13 cellular contexts compared by ENCODE assay signal in genomic region chr20:50297498-50298348, GRCh38.
DNase-seq lines count a peak whose midpoint lies in the region; ATAC-seq and TF ChIP-seq lines count a peak whose summit lies in the region.
"Had no signal": no experiment of that assay in that cellular context is flagged by ENCODE, and none has a peak within 500 bp of the region (broad histone marks: within the 10 kb centered on the region; RNA-seq: fewer than 3 reads in every experiment).

No MANE protein-coding gene starts in this region.

- H3K27me3 Mint-ChIP-seq in T-helper 1 cell treated with Interleukin-12 subunit alpha and Interleukin-12 subunit beta and Interleukin-4 antibody, amounts not matched to agents 30 μg/mL and 1 μg/mL, for 36 hours (ENCODE audit: low read depth), result peaks cover 21% of the 10 kb centered on the region
- H3K27me3 Mint-ChIP-seq: CD4-positive, CD25-positive, alpha-beta regulatory T cell; type B pancreatic cell had no signal

- ATAC-seq in Right ventricle myocardium superior (ENCODE audit: poor library complexity) (no peak), Right ventricle myocardium inferior (no peak), right cardiac atrium (no peak), GM19035 (IDR thresholded peaks at IDR 0.05; ENCODE audit: unreplicated experiment) (no peak), GM18511 (IDR thresholded peaks at IDR 0.05; ENCODE audit: unreplicated experiment) (no peak)
- ATAC-seq: effector memory CD8-positive, alpha-beta T cell had no signal

- H3K27me3 ChIP-seq in right cardiac atrium (ENCODE audit: control insufficient read depth, insufficient read depth) (no peaks in the 10 kb centered on the region), transverse colon (no peaks in the 10 kb centered on the region)

- H3K27ac ChIP-seq in right cardiac atrium (ENCODE audit: low read length) (no peak overlapping the region), transverse colon (peak overlapping the region; percentile 57 to 75 (median 66))
- H3K27ac ChIP-seq: KMS-11 had no signal

- peaks cover 4% of the 10 kb centered on the region for H3K9me3 Mint-ChIP-seq in T-helper 1 cell treated with Interleukin-12 subunit alpha and Interleukin-12 subunit beta and Interleukin-4 antibody, amounts not matched to agents 30 μg/mL and 1 μg/mL, for 36 hours
- H3K9me3 Mint-ChIP-seq: CD4-positive, CD25-positive, alpha-beta regulatory T cell; effector memory CD8-positive, alpha-beta T cell; type B pancreatic cell had no signal

- no peak for TF ChIP-seq EP300 in transverse colon (IDR thresholded peaks at IDR 0.05; ENCODE audit: low read depth)

- TF ChIP-seq POLR2A in transverse colon (IDR thresholded peaks at IDR 0.05), result no peak

- 73% methylated on average over 13 of the region's 13 CpGs for whole genome bisulfite sequencing in right cardiac atrium
- WGBS in transverse colon (ENCODE audit: low coverage in 1 of 2), 2 donors, result 83% methylated on average over 6 to 13 of the region's 13 CpGs

- H3K36me3 Mint-ChIP-seq in T-helper 1 cell treated with Interleukin-12 subunit alpha and Interleukin-12 subunit beta and Interleukin-4 antibody, amounts not matched to agents 30 μg/mL and 1 μg/mL, for 36 hours (ENCODE audit: low read depth), result peaks cover 3% of the 10 kb centered on the region
- H3K36me3 Mint-ChIP-seq: CD4-positive, CD25-positive, alpha-beta regulatory T cell; type B pancreatic cell had no signal

- H3K36me3 ChIP-seq in transverse colon, result no peaks in the 10 kb centered on the region

- DNase-seq in Right ventricle myocardium superior, result peak; percentile 59
- DNase-seq in Right ventricle myocardium inferior (ENCODE audit: missing footprints), result no peak
- peak in 2 of 3 donors; percentile 21 to 62 for DNase-seq in right cardiac atrium
- DNase-seq in transverse colon, result no peak
- DNase-seq in DMS114 treated with DMSO at 0.1 percent for 48 hours (lab: John Stamatoyannopoulos, UW; ENCODE audit: unreplicated experiment), result no peak
- DNase-seq: effector memory CD8-positive, alpha-beta T cell; NCI-H2171 treated with DMSO at 0.1 percent for 48 hours had no signal

- no peak for TF ChIP-seq CTCF in transverse colon (IDR thresholded peaks at IDR 0.05)

- H3K27ac Mint-ChIP-seq in T-helper 1 cell treated with Interleukin-12 subunit alpha and Interleukin-12 subunit beta and Interleukin-4 antibody, amounts not matched to agents 30 μg/mL and 1 μg/mL, for 36 hours, result no peak overlapping the region
- H3K27ac Mint-ChIP-seq: effector memory CD8-positive, alpha-beta T cell; type B pancreatic cell had no signal

- H3K4me1 Mint-ChIP-seq in T-helper 1 cell treated with Interleukin-12 subunit alpha and Interleukin-12 subunit beta and Interleukin-4 antibody, amounts not matched to agents 30 μg/mL and 1 μg/mL, for 36 hours (ENCODE audit: low read depth), result peaks cover 31% of the 10 kb centered on the region

- H3K4me1 ChIP-seq in right cardiac atrium (ENCODE audit: control insufficient read depth, insufficient read depth, low read length) (peaks cover under 1% of the 10 kb centered on the region), transverse colon (peaks cover 1 to 10% (median 4%) of the 10 kb centered on the region in 4 donors)

- H3K9me3 ChIP-seq in right cardiac atrium (ENCODE audit: control insufficient read depth, low read length), result no peaks in the 10 kb centered on the region
- no peaks in the 10 kb centered on the region for H3K9me3 ChIP-seq in transverse colon

- intact Hi-C loops in Right ventricle myocardium superior (cut with DNase I) (no loop called here), Right ventricle myocardium inferior (cut with DNase I) (no loop called here), right cardiac atrium (cut with DNase I) (no loop called here), transverse colon (cut with DNase I; ENCODE audit: low total_unique reads) (no loop called here)

- in situ Hi-C loops in transverse colon (cut with MboI; ENCODE audit: low pct_ligation_motif_present in 1 of 4, low pct_unique_long_range_greater_than_20kb in 1 of 4, low sequenced_read_pairs in 3 of 4), result loop anchor here in 1 of 4 donors (25.0 kb wide), 1 partner anchor 165 kb away; no protein-coding TSS in a partner anchor

- H3K4me3 ChIP-seq in right cardiac atrium (ENCODE audit: low read length) (no peak overlapping the region), transverse colon (no peak overlapping the region)

- peak overlapping the region; percentile 41 for H3K4me3 Mint-ChIP-seq in T-helper 1 cell treated with Interleukin-12 subunit alpha and Interleukin-12 subunit beta and Interleukin-4 antibody, amounts not matched to agents 30 μg/mL and 1 μg/mL, for 36 hours
- H3K4me3 Mint-ChIP-seq: CD4-positive, CD25-positive, alpha-beta regulatory T cell; effector memory CD8-positive, alpha-beta T cell; type B pancreatic cell had no signal

Comparison
In these comparisons a context has a peak if more than half of its experiments do, and no peak if none do; other contexts are left out.
1. DNase-seq: peak in Right ventricle myocardium superior (single experiment) and right cardiac atrium (2 of 3); none in Right ventricle myocardium inferior (single experiment), transverse colon (single experiment) and DMS114 treated with DMSO at 0.1 percent for 48 hours (single experiment).